22 cellular contexts compared by ENCODE assay signal in the genomic region with DNA sequence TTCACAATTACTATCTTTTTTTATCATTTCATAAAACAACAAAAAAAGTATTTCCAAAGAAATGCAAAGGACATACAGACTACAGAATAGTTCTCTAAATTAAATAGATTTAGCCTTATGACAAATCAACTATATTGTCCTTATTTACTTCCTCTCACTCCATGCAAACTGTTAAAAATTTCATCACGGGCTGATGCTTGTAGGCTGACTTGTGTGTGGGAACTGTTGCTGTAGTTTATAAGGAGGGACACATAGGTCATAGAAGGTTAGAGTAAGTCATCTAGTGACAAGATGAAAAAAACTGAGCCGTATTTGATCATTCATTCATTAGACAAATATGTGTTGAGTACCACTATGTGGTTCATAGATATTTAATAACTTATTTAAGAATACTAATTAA.
"Had no signal": no experiment of that assay in that cellular context is flagged by ENCODE, and none has a peak within 500 bp of the region (broad histone marks: within the 10 kb centered on the region; RNA-seq: fewer than 3 reads in every experiment).

No MANE protein-coding gene starts in this region.

- H3K27ac ChIP-seq: left lung, psoas muscle, sigmoid colon, testis, tibial nerve, upper lobe of left lung had no signal

- DNase-seq: dorsolateral prefrontal cortex; effector CD4-positive, alpha-beta T cell; hypothalamus; immature natural killer cell; islet precursor cell; left lung; mesenchymal stem cell; midbrain; naive thymus-derived CD4-positive, alpha-beta T cell; nucleus accumbens; psoas muscle; right cardiac atrium; sigmoid colon; stimulated activated CD4-positive, alpha-beta T cell treated with anti-CD3 and anti-CD28 coated beads, Interleukin-2, amount 100 ng/mL, for 24 hours; stimulated activated CD4-positive, alpha-beta T cell treated with anti-CD3 and anti-CD28 coated beads, Interleukin-4, amount 100 ng/mL, for 24 hours; stimulated activated naive CD8-positive, alpha-beta T cell treated with anti-CD3 and anti-CD28 coated beads, Interleukin-15, Interleukin-2, amounts not matched to agents 100 U/mL and 50 U/mL, for 24 hours; substantia nigra; testis; upper lobe of left lung; uterus had no signal

- ATAC-seq: naive thymus-derived CD4-positive, alpha-beta T cell; psoas muscle; stimulated activated effector memory CD8-positive, alpha-beta T cell treated with anti-CD3 and anti-CD28 coated beads, Interleukin-12 subunit alpha, Interleukin-12 subunit beta, amount 100 ng/mL, for 72 hours; stimulated activated naive CD8-positive, alpha-beta T cell treated with anti-CD3 and anti-CD28 coated beads, Interleukin-15, Interleukin-2, amounts not matched to agents 100 U/mL and 50 U/mL, for 24 hours had no signal

- H3K4me1 ChIP-seq: psoas muscle, sigmoid colon, testis had no signal

- H3K36me3 ChIP-seq: left lung, sigmoid colon, tibial nerve, upper lobe of left lung, uterus had no signal

- H3K27me3 ChIP-seq: dorsolateral prefrontal cortex, left lung, sigmoid colon, testis, tibial nerve, upper lobe of left lung, uterus had no signal

- H3K4me3 ChIP-seq: dorsolateral prefrontal cortex, left lung, psoas muscle, sigmoid colon, testis, tibial nerve, upper lobe of left lung, uterus had no signal
